In genomic region chr9:138237099-138237498, GRCh38 we compare ENCODE assay signal across 2 cellular contexts.
DNase-seq lines count a peak whose midpoint lies in the region; ATAC-seq, FAIRE-seq and TF ChIP-seq lines count a peak whose summit lies in the region.
"Not testable (repeated sequence)": the region's sequence is repeated elsewhere in the genome, so short reads cannot be mapped to it uniquely, and the experiment has no call there.

No MANE protein-coding gene starts in this region.

- FAIRE-seq in K562 (lab: Jason Lieb, UNC): not testable (repeated sequence)

- BruUV-seq in K562 (replicated peaks; lab: Mats Ljungman, UMichigan): not testable (repeated sequence)

- not testable (repeated sequence) for TF ChIP-seq RAD21 in K562 (CRISPR knock-in tag; conservative IDR thresholded peaks at IDR 0.05 in 1 of 2, IDR thresholded peaks at IDR 0.05 in 1 of 2)

- DNase-seq in K562 (ENCODE audit: extremely low read depth in 1 of 4, low spot score in 3 of 4): not testable (repeated sequence)

- CTCF ChIA-PET in HEK293 (lab: Yijun Ruan, JAX); K562 (lab: Yijun Ruan, JAX; ENCODE audit: low intra/inter-chr PET ratio): not testable (repeated sequence)

- no CpG with 5 or more reads among the region's 2 CpGs for WGBS in K562 (ENCODE audit: insufficient coverage, low coverage, missing lambda C conversion rate)

- H3K4me1 ChIP-seq in HEK293 (ENCODE audit: control insufficient read depth, insufficient read depth, low read length); K562 (replicated peaks in 1 of 2; ENCODE audit: control insufficient read depth in 2 of 2, insufficient read depth in 2 of 2, low read length in 2 of 2): not testable (repeated sequence)

- H2AFZ ChIP-seq in K562 (ENCODE audit: low read depth, low read length): not testable (repeated sequence)

- not testable (repeated sequence) for H3K9me1 ChIP-seq in K562 (ENCODE audit: control insufficient read depth, insufficient read depth, low read length)

- H3K4me2 ChIP-seq in K562 (ENCODE audit: insufficient read depth, low read length): not testable (repeated sequence)

- H4K20me1 ChIP-seq in K562 (replicated peaks; ENCODE audit: control insufficient read depth, insufficient read depth, low read length): not testable (repeated sequence)

- not testable (repeated sequence) for TF ChIP-seq POLR2A in K562 (conservative IDR thresholded peaks at IDR 0.05)

- H3K4me3 ChIP-seq in HEK293 (ENCODE audit: low read depth, low read length); K562: not testable (repeated sequence)

- not testable (repeated sequence) for H3K79me2 ChIP-seq in K562 (ENCODE audit: control insufficient read depth, insufficient read depth, low read length)

- H3K27ac ChIP-seq in HEK293 (ENCODE audit: extremely low read depth, low read depth, low read length); K562 (ENCODE audit: extremely low read depth, low read depth, low read length): not testable (repeated sequence)

- ATAC-seq in K562: not testable (repeated sequence)

- H3K27me3 ChIP-seq in K562 (ENCODE audit: control insufficient read depth in 2 of 2, insufficient read depth in 2 of 2, low read length in 2 of 2): not testable (repeated sequence)

- not testable (repeated sequence) for H3K9ac ChIP-seq in K562 (ENCODE audit: insufficient read depth in 1 of 2, low read depth in 2 of 2, low read length in 2 of 2)

- in situ Hi-C loops in K562 (cut with MboI): not testable (repeated sequence)

- TF ChIP-seq EP300 in K562 (IDR thresholded peaks at IDR 0.05; ENCODE audit: low read length): not testable (repeated sequence)

- not testable (repeated sequence) for H3K9me3 ChIP-seq in HEK293 (ENCODE audit: control insufficient read depth, insufficient read depth, low read depth, low read length); K562 (replicated peaks; ENCODE audit: control insufficient read depth, insufficient read depth, low read depth, low read length)

- not testable (repeated sequence) for H3K36me3 ChIP-seq in HEK293 (ENCODE audit: control insufficient read depth in 2 of 2, insufficient read depth in 1 of 2, low read length in 2 of 2); K562 (ENCODE audit: control insufficient read depth, insufficient read depth, low read length)

- TF ChIP-seq CTCF in HEK293 (tag by site-specific recombination; IDR thresholded peaks at IDR 0.05); K562 (IDR thresholded peaks at IDR 0.05 in 2 of 3, conservative IDR thresholded peaks at IDR 0.05 in 1 of 3; ENCODE audit: insufficient read depth in 2 of 3, low read depth in 1 of 3, low read length in 3 of 3): not testable (repeated sequence)

- POLR2A ChIA-PET in HEK293 (lab: Yijun Ruan, JAX); K562 (lab: Yijun Ruan, JAX): not testable (repeated sequence)

- intact Hi-C loops in K562 (cut with micrococcal nuclease): not testable (repeated sequence)

TF ChIP-seq in HEK293, 187 proteins besides CTCF, POLR2A, EP300 and RAD21:
- TF ChIP-seq ZBTB48 (tag by site-specific recombination; IDR thresholded peaks at IDR 0.05): peak; percentile 95

TF ChIP-seq in K562, 482 proteins besides CTCF, POLR2A, EP300 and RAD21:
- TF ChIP-seq POLR2B (IDR thresholded peaks at IDR 0.05; ENCODE audit: low read depth, partially characterized antibody): peak; percentile 25
- peak; percentile 44; the same call in 1 of the 2 replicates for TF ChIP-seq ELF4 (CRISPR knock-in tag; IDR thresholded peaks at IDR 0.05)
- TF ChIP-seq, protein P1, sequence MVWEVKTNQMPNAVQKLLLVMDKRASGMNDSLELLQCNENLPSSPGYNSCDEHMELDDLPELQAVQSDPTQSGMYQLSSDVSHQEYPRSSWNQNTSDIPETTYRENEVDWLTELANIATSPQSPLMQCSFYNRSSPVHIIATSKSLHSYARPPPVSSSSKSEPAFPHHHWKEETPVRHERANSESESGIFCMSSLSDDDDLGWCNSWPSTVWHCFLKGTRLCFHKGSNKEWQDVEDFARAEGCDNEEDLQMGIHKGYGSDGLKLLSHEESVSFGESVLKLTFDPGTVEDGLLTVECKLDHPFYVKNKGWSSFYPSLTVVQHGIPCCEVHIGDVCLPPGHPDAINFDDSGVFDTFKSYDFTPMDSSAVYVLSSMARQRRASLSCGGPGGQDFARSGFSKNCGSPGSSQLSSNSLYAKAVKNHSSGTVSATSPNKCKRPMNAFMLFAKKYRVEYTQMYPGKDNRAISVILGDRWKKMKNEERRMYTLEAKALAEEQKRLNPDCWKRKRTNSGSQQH (CRISPR knock-in tag; IDR thresholded peaks at IDR 0.05): 0 out of 2 replicates have a peak, but pooled peaks have one; percentile 57
- TF ChIP-seq, protein P2, sequence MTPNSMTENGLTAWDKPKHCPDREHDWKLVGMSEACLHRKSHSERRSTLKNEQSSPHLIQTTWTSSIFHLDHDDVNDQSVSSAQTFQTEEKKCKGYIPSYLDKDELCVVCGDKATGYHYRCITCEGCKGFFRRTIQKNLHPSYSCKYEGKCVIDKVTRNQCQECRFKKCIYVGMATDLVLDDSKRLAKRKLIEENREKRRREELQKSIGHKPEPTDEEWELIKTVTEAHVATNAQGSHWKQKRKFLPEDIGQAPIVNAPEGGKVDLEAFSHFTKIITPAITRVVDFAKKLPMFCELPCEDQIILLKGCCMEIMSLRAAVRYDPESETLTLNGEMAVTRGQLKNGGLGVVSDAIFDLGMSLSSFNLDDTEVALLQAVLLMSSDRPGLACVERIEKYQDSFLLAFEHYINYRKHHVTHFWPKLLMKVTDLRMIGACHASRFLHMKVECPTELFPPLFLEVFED (CRISPR knock-in tag; conservative IDR thresholded peaks at IDR 0.05): peak; percentile 81; the same call in 1 of the 2 replicates
- peak; percentile 70; the same call in 1 of the 2 replicates for TF ChIP-seq OTX1 (CRISPR knock-in tag; IDR thresholded peaks at IDR 0.05)
- TF ChIP-seq SUPT5H (IDR thresholded peaks at IDR 0.05): peak; percentile 43; the same call in 1 of the 2 replicates
- TF ChIP-seq, protein P3, sequence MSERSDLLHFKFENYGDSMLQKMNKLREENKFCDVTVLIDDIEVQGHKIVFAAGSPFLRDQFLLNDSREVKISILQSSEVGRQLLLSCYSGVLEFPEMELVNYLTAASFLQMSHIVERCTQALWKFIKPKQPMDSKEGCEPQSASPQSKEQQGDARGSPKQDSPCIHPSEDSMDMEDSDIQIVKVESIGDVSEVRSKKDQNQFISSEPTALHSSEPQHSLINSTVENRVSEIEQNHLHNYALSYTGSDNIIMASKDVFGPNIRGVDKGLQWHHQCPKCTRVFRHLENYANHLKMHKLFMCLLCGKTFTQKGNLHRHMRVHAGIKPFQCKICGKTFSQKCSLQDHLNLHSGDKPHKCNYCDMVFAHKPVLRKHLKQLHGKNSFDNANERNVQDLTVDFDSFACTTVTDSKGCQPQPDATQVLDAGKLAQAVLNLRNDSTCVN (CRISPR knock-in tag; IDR thresholded peaks at IDR 0.05): peak; percentile 60; the same call in 1 of the 2 replicates
- peak; percentile 84 for TF ChIP-seq NR2C1 (IDR thresholded peaks at IDR 0.05)
- TF ChIP-seq NR2C1 (tag; IDR thresholded peaks at IDR 0.05): peak; percentile 65
